8 cellular contexts compared by ENCODE assay signal in the genomic region with DNA sequence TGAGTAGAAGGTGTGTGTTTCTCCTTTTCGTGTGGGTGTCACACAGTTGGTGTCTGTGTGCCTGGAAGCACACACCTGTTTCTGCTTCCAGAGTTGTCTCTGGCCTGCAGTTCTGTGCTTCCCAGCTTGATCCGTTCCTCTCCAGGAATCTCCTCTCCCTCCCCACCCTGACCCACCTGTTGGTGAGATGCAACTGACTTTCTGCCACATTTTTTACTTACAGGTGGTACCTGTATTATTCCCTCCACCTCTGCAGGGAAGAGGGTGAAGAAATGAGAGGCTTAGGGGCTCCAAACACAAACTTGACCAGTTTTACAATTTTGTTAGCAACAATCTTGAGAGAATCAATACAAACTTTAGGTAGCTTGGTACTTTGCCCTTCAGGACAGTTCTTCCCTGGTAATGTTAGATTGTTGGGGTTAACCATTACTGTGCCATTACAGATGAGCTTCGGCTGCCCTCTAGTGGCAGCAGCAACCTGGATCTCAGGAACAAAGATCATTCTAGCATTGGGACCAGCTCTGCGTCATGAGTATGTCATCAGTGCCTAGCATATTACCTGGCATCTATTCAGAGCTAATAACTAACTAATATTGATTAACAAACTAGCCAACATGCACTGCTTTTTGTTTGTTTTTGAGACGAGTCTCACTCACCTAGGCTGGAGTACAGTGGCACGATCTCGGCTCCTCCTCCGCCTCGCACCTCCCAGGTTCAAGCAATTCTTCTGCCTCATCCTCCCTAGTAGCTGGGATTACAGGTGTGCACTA. TPM values are rescaled to one million over a fixed set of nuclear protein-coding genes. Genes with fewer than 3 reads are reported as not detected.
A peak's percentile ranks its signal among the peaks of the same experiment; 100 is the strongest.
DNase-seq lines count a peak whose midpoint lies in the region; ATAC-seq, FAIRE-seq and TF ChIP-seq lines count a peak whose summit lies in the region.
"Not testable (repeated sequence)": the region's sequence is repeated elsewhere in the genome, so short reads cannot be mapped to it uniquely, and the experiment has no call there.

No MANE protein-coding gene starts in this region.

- H3K9ac ChIP-seq in GM23248, result not testable (repeated sequence)

- intact Hi-C loops in naive thymus-derived CD4-positive, alpha-beta T cell (cut with micrococcal nuclease), result loop anchor here in 1 of 2 donors (2.0 kb wide), 1 partner anchor 88 kb away; no protein-coding TSS in a partner anchor

- not testable (repeated sequence) for H3K9me3 Mint-ChIP-seq in IgD-negative memory B cell; activated T-cell treated with anti-CD3 and anti-CD28 coated beads, Interleukin-2, amount 50 U/mL, for 4 hours; naive thymus-derived CD4-positive, alpha-beta T cell

- H3F3A ChIP-seq in DOHH2 (ENCODE audit: control insufficient read depth, insufficient read depth), result peaks cover 15% of the 10 kb centered on the region
- not testable (repeated sequence) for H3F3A ChIP-seq in GM23248 (ENCODE audit: insufficient read depth)

- not testable (repeated sequence) for H3K4me3 Mint-ChIP-seq in IgD-negative memory B cell; activated T-cell treated with anti-CD3 and anti-CD28 coated beads, Interleukin-2, amount 50 U/mL, for 4 hours; naive thymus-derived CD4-positive, alpha-beta T cell

- CTCF ChIA-PET in naive thymus-derived CD4-positive, alpha-beta T cell (lab: Charles Lee), result interaction anchor here (0.7 to 2.0 kb wide), 9 partner anchors 8 to 96 kb away, joined by 3 to 8 read pairs (median 3); a partner anchor contains a TSS

- FAIRE-seq in RCC 7860 (lab: Jason Lieb, UNC), result peak; percentile 70

- H3K9me3 ChIP-seq in DOHH2 (ENCODE audit: control insufficient read depth, insufficient read depth, low read length); GM23248 (ENCODE audit: low read depth); naive thymus-derived CD4-positive, alpha-beta T cell (ENCODE audit: control insufficient read depth in 2 of 3, low read length in 3 of 3): not testable (repeated sequence)

- H3K4me2 ChIP-seq in DOHH2 (ENCODE audit: low read length); GM23248 (ENCODE audit: unreplicated experiment): not testable (repeated sequence)

- H3K9me2 ChIP-seq in DOHH2 (replicated peaks; ENCODE audit: control insufficient read depth, low read length); GM23248 (ENCODE audit: insufficient read depth): not testable (repeated sequence)

- H3K79me2 ChIP-seq in DOHH2 (ENCODE audit: control insufficient read depth, low read length) (peaks cover 67% of the 10 kb centered on the region), GM23248 (ENCODE audit: insufficient read depth) (peaks cover 78% of the 10 kb centered on the region)

- not testable (repeated sequence) for H3K27me3 ChIP-seq in DOHH2 (ENCODE audit: control insufficient read depth, low read length); GM23248 (replicated peaks; ENCODE audit: insufficient read depth); naive thymus-derived CD4-positive, alpha-beta T cell (ENCODE audit: control insufficient read depth in 2 of 2, insufficient read depth in 2 of 2, low read length in 2 of 2)

- H3K4me1 Mint-ChIP-seq in IgD-negative memory B cell, result not testable (repeated sequence)
- peaks cover 26% of the 10 kb centered on the region for H3K4me1 Mint-ChIP-seq in activated T-cell treated with anti-CD3 and anti-CD28 coated beads, Interleukin-2, amount 50 U/mL, for 4 hours (ENCODE audit: low read depth)
- H3K4me1 Mint-ChIP-seq in naive thymus-derived CD4-positive, alpha-beta T cell, result peaks cover 5 to 30% (median 18%) of the 10 kb centered on the region in 7 donors

- peak overlapping the region in 2 of 3 donors; percentile 27 to 73 for H3K27ac Mint-ChIP-seq in IgD-negative memory B cell
- H3K27ac Mint-ChIP-seq in naive thymus-derived CD4-positive, alpha-beta T cell, result peak overlapping the region in 8 of 9 donors; percentile 10 to 88 (median 62)

- H3K27me3 Mint-ChIP-seq in IgD-negative memory B cell; activated T-cell treated with anti-CD3 and anti-CD28 coated beads, Interleukin-2, amount 50 U/mL, for 4 hours (ENCODE audit: low read depth); naive thymus-derived CD4-positive, alpha-beta T cell: not testable (repeated sequence)

- POLR2A ChIA-PET in naive thymus-derived CD4-positive, alpha-beta T cell (lab: Charles Lee), result interaction anchor here (1.0 to 1.2 kb wide), 2 partner anchors 12 to 86 kb away, joined by 3 read pairs; no protein-coding TSS in a partner anchor

- ATAC-seq in activated T-cell treated with anti-CD3 and anti-CD28 coated beads, Interleukin-2, amount 50 U/mL, for 4 hours, result peak; percentile 88 to 92
- peak; percentile 94 for ATAC-seq in naive thymus-derived CD4-positive, alpha-beta T cell
- peak; percentile 81 for ATAC-seq in stimulated activated naive CD8-positive, alpha-beta T cell treated with anti-CD3 and anti-CD28 coated beads, Interleukin-15, Interleukin-2, amounts not matched to agents 100 U/mL and 50 U/mL, for 24 hours

- peak; percentile 83 for DNase-seq in GM23248
- peak; percentile 54 for DNase-seq in RCC 7860 (ENCODE audit: low spot score)
- DNase-seq in activated T-cell treated with anti-CD3 and anti-CD28 coated beads, Interleukin-2, amount 50 U/mL, for 4 hours, result peak; percentile 52
- peak; percentile 67 to 78 for DNase-seq in erythroblast (lab: John Stamatoyannopoulos, UW)
- peak; percentile 16 to 50 (median 40) for DNase-seq in naive thymus-derived CD4-positive, alpha-beta T cell
- peak; percentile 48 for DNase-seq in stimulated activated naive CD8-positive, alpha-beta T cell treated with anti-CD3 and anti-CD28 coated beads, Interleukin-15, Interleukin-2, amounts not matched to agents 100 U/mL and 50 U/mL, for 24 hours

- not testable (repeated sequence) for H4K20me1 ChIP-seq in DOHH2 (ENCODE audit: control insufficient read depth, insufficient read depth, low read depth, low read length); GM23248 (ENCODE audit: insufficient read depth)

- not testable (repeated sequence) for H3K4me1 ChIP-seq in DOHH2 (ENCODE audit: control insufficient read depth, low read length); GM23248 (ENCODE audit: insufficient read depth); naive thymus-derived CD4-positive, alpha-beta T cell (ENCODE audit: control insufficient read depth in 2 of 2, insufficient read depth in 2 of 2, low read length in 2 of 2)

- WGBS in GM23248 (ENCODE audit: low coverage in 1 of 2, low lambda C conversion rate in 2 of 2, missing lambda C conversion rate in 2 of 2), 2 experiments, result 53 to 56% methylated on average over 9 of the region's 9 CpGs

- H3K4me3 ChIP-seq in DOHH2 (ENCODE audit: low read length); GM23248; naive thymus-derived CD4-positive, alpha-beta T cell (ENCODE audit: low read length): not testable (repeated sequence)

- H3K36me3 ChIP-seq in DOHH2 (ENCODE audit: control insufficient read depth, low read length), result peaks cover 72% of the 10 kb centered on the region
- H3K36me3 ChIP-seq in GM23248 (ENCODE audit: low read depth), result not testable (repeated sequence)
- peaks cover 0 to 17% (median 4%) of the 10 kb centered on the region in 3 experiments for H3K36me3 ChIP-seq in naive thymus-derived CD4-positive, alpha-beta T cell (ENCODE audit: control insufficient read depth in 2 of 3, insufficient read depth in 3 of 3, low read length in 3 of 3)

- not testable (repeated sequence) for H2AFZ ChIP-seq in GM23248

- H3K36me3 Mint-ChIP-seq in IgD-negative memory B cell, result not testable (repeated sequence)
- peaks cover 25% of the 10 kb centered on the region for H3K36me3 Mint-ChIP-seq in activated T-cell treated with anti-CD3 and anti-CD28 coated beads, Interleukin-2, amount 50 U/mL, for 4 hours (ENCODE audit: insufficient read depth)
- H3K36me3 Mint-ChIP-seq in naive thymus-derived CD4-positive, alpha-beta T cell, result peaks cover 9 to 29% (median 12%) of the 10 kb centered on the region in 5 donors

- not testable (repeated sequence) for H3K27ac ChIP-seq in DOHH2 (ENCODE audit: low read depth, low read length); GM23248; naive thymus-derived CD4-positive, alpha-beta T cell (ENCODE audit: low read depth, low read length)

- TF ChIP-seq POLR2A in erythroblast (IDR thresholded peaks at IDR 0.05; ENCODE audit: low read length), result not testable (repeated sequence)

- in situ Hi-C loops in GM23248 (cut with MboI), result not testable (repeated sequence)

- peak; percentile 95 for TF ChIP-seq CTCF in DOHH2 (IDR thresholded peaks at IDR 0.05; ENCODE audit: low read depth, low read length, poor library complexity, severe bottlenecking)

RNA-seq across cellular contexts. Expression of a gene that starts 10.0 kb away (rescaled TPM):
- total RNA-seq in GM23248 (2014; rRNA removed; shearing (Covaris generic)), result 4.9 and 6.5 TPM in 2 replicates
- 13.2 and 13.3 TPM in 2 replicates for polyA plus RNA-seq in GM23248 (2016; fragmentation: Nextera tagmentation; extraction: Ambion mirVana)
- polyA plus RNA-seq in IgD-negative memory B cell, result 16.0 TPM
- 10 to 100 TPM; 77.5 to 93.4 (median 84.2) TPM for total RNA-seq in activated T-cell treated with anti-CD3 and anti-CD28 coated beads, Interleukin-2, amount 50 U/mL, for 4 hours
- total RNA-seq in naive thymus-derived CD4-positive, alpha-beta T cell, result 10 to 100 TPM; 60.8 to 73.4 (median 64.8) TPM
- 10 to 100 TPM; 10.9 to 19.8 TPM for polyA plus RNA-seq in naive thymus-derived CD4-positive, alpha-beta T cell

RNA-seq across cellular contexts. Expression of a gene that starts 54.3 kb away (rescaled TPM):
- not detected in 2 replicates for total RNA-seq in GM23248 (2014; rRNA removed; shearing (Covaris generic))
- polyA plus RNA-seq in GM23248 (2016; fragmentation: Nextera tagmentation; extraction: Ambion mirVana) (not detected in 2 replicates), IgD-negative memory B cell (0.66 TPM)
- under 1 TPM in 2 of 3 donors, not detected in 1; 0.38 to 0.79 TPM for total RNA-seq in activated T-cell treated with anti-CD3 and anti-CD28 coated beads, Interleukin-2, amount 50 U/mL, for 4 hours
- 1 to 10 TPM; 1.3 to 9.4 (median 5.1) TPM for total RNA-seq in naive thymus-derived CD4-positive, alpha-beta T cell
- under 1 TPM in 1 of 2 donors, not detected in 1; 0.31 TPM for polyA plus RNA-seq in naive thymus-derived CD4-positive, alpha-beta T cell
